In genomic region chr18:76963951-76964350, GRCh38 we compare ENCODE assay signal across 14 cellular contexts.
DNase-seq lines count a peak whose midpoint lies in the region; ATAC-seq and TF ChIP-seq lines count a peak whose summit lies in the region.
"Had no signal": no experiment of that assay in that cellular context is flagged by ENCODE, and none has a peak within 500 bp of the region (broad histone marks: within the 10 kb centered on the region; RNA-seq: fewer than 3 reads in every experiment).

No MANE protein-coding gene starts in this region.

- H3K36me3 ChIP-seq in CD8-positive, alpha-beta memory T cell (ENCODE audit: insufficient read depth, low read length) = peaks cover 8% of the 10 kb centered on the region
- peaks cover 20% of the 10 kb centered on the region for H3K36me3 ChIP-seq in upper lobe of right lung

- no peak for TF ChIP-seq CTCF in upper lobe of right lung (IDR thresholded peaks at IDR 0.05)

- H3K4me1 Mint-ChIP-seq in CD8-positive, alpha-beta memory T cell = peaks cover 34 to 37% (median 36%) of the 10 kb centered on the region in 3 donors
- H3K4me1 Mint-ChIP-seq in activated CD8-positive, alpha-beta T cell treated with anti-CD3 and anti-CD28 coated beads, Interleukin-2, amount 10 ng/mL, durations not matched to agents 7 days and 5 days (ENCODE audit: low read depth) = peaks cover 27% of the 10 kb centered on the region

- H3K4me3 Mint-ChIP-seq in CD8-positive, alpha-beta memory T cell = peak overlapping the region in 4 of 7 donors; percentile 0 to 49 (median 6)
- H3K4me3 Mint-ChIP-seq in activated CD8-positive, alpha-beta T cell treated with anti-CD3 and anti-CD28 coated beads, Interleukin-2, amount 10 ng/mL, durations not matched to agents 7 days and 5 days = no peak overlapping the region

- POLR2A ChIA-PET in CD8-positive, alpha-beta memory T cell (lab: Charles Lee) = no interaction called here
- POLR2A ChIA-PET in activated CD8-positive, alpha-beta T cell treated with anti-CD3 and anti-CD28 coated beads, Interleukin-2, amount 10 ng/mL, durations not matched to agents 7 days and 5 days (lab: Charles Lee) = no interaction called here

- H3K36me3 Mint-ChIP-seq in CD8-positive, alpha-beta memory T cell = peaks cover 32 to 62% (median 40%) of the 10 kb centered on the region in 3 donors
- peaks cover 57% of the 10 kb centered on the region for H3K36me3 Mint-ChIP-seq in activated CD8-positive, alpha-beta T cell treated with anti-CD3 and anti-CD28 coated beads, Interleukin-2, amount 10 ng/mL, durations not matched to agents 7 days and 5 days (ENCODE audit: low read depth)

- intact Hi-C loops in upper lobe of right lung (cut with DNase I) = no loop called here

- no peaks in the 10 kb centered on the region for H3K4me1 ChIP-seq in CD8-positive, alpha-beta memory T cell (ENCODE audit: insufficient read depth, low read length)
- no peaks in the 10 kb centered on the region for H3K4me1 ChIP-seq in upper lobe of right lung

- DNase-seq in CD8-positive, alpha-beta memory T cell = no peak
- DNase-seq in activated CD8-positive, alpha-beta T cell treated with anti-CD3 and anti-CD28 coated beads, Interleukin-2, amount 10 ng/mL, durations not matched to agents 7 days and 5 days = no peak
- no peak for DNase-seq in SW480 (ENCODE audit: low spot score)
- no peak for DNase-seq in NCI-H1105 (lab: John Stamatoyannopoulos, UW)
- DNase-seq in upper lobe of right lung = no peak
- DNase-seq: brain microvascular endothelial cell, hippocampal formation, NCI-H2171 treated with DMSO at 0.1 percent for 48 hours, T-helper 9 cell had no signal

- no peaks in the 10 kb centered on the region for H3K9me3 ChIP-seq in CD8-positive, alpha-beta memory T cell (ENCODE audit: low read length)
- no peaks in the 10 kb centered on the region for H3K9me3 ChIP-seq in upper lobe of right lung

- H3K27me3 ChIP-seq in CD8-positive, alpha-beta memory T cell (ENCODE audit: insufficient read depth, low read length, poor library complexity, severe bottlenecking) = no peaks in the 10 kb centered on the region
- no peaks in the 10 kb centered on the region for H3K27me3 ChIP-seq in upper lobe of right lung
- H3K27me3 ChIP-seq: brain microvascular endothelial cell had no signal

- H3K27me3 Mint-ChIP-seq in CD8-positive, alpha-beta memory T cell = no peaks in the 10 kb centered on the region
- H3K27me3 Mint-ChIP-seq in activated CD8-positive, alpha-beta T cell treated with anti-CD3 and anti-CD28 coated beads, Interleukin-2, amount 10 ng/mL, durations not matched to agents 7 days and 5 days (ENCODE audit: low read depth) = no peaks in the 10 kb centered on the region

- H3K27ac Mint-ChIP-seq in CD8-positive, alpha-beta memory T cell = peak overlapping the region; percentile 1 to 71 (median 28)
- peak overlapping the region; percentile 39 for H3K27ac Mint-ChIP-seq in activated CD8-positive, alpha-beta T cell treated with anti-CD3 and anti-CD28 coated beads, Interleukin-2, amount 10 ng/mL, durations not matched to agents 7 days and 5 days

- CTCF ChIA-PET in CD8-positive, alpha-beta memory T cell (lab: Charles Lee) = interaction anchor here (1.0 to 1.1 kb wide), 3 partner anchors 19 to 162 kb away, joined by 3 read pairs; no protein-coding TSS in a partner anchor
- CTCF ChIA-PET in activated CD8-positive, alpha-beta T cell treated with anti-CD3 and anti-CD28 coated beads, Interleukin-2, amount 10 ng/mL, durations not matched to agents 7 days and 5 days (lab: Charles Lee) = interaction anchor here (0.6 to 4.1 kb wide), 6 partner anchors 19 to 162 kb away, joined by 3 to 14 read pairs (median 6); no protein-coding TSS in a partner anchor

- peaks cover 0 to 8% (median 0%) of the 10 kb centered on the region in 5 donors for H3K9me3 Mint-ChIP-seq in CD8-positive, alpha-beta memory T cell
- H3K9me3 Mint-ChIP-seq in activated CD8-positive, alpha-beta T cell treated with anti-CD3 and anti-CD28 coated beads, Interleukin-2, amount 10 ng/mL, durations not matched to agents 7 days and 5 days (ENCODE audit: insufficient read depth) = no peaks in the 10 kb centered on the region

- H3K27ac ChIP-seq in CD8-positive, alpha-beta memory T cell (ENCODE audit: low read depth, low read length) = no peak overlapping the region
- no peak overlapping the region for H3K27ac ChIP-seq in upper lobe of right lung
- H3K27ac ChIP-seq: brain microvascular endothelial cell, PC-9 had no signal

- H3K4me3 ChIP-seq in CD8-positive, alpha-beta memory T cell (ENCODE audit: low read length) = no peak overlapping the region
- no peak overlapping the region for H3K4me3 ChIP-seq in upper lobe of right lung
- H3K4me3 ChIP-seq: lung, PC-9 had no signal

- peak; percentile 47 for ATAC-seq in GM19035 (IDR thresholded peaks at IDR 0.05; ENCODE audit: unreplicated experiment)
- peak; percentile 43 for ATAC-seq in HG02938 (IDR thresholded peaks at IDR 0.05; ENCODE audit: unreplicated experiment)
- ATAC-seq in activated CD8-positive, alpha-beta T cell treated with anti-CD3 and anti-CD28 coated beads, Interleukin-2, amount 10 ng/mL, durations not matched to agents 7 days and 5 days = no peak
- no peak for ATAC-seq in GM21528 (IDR thresholded peaks at IDR 0.05; ENCODE audit: low FRiP score, unreplicated experiment)
- ATAC-seq in upper lobe of right lung = no peak

Comparison
In these comparisons a context has a peak if more than half of its experiments do, and no peak if none do; other contexts are left out.
1. ATAC-seq: peak in GM19035 (single experiment) and HG02938 (single experiment); none in activated CD8-positive, alpha-beta T cell treated with anti-CD3 and anti-CD28 coated beads, Interleukin-2, amount 10 ng/mL, durations not matched to agents 7 days and 5 days (single experiment), GM21528 (single experiment) and upper lobe of right lung (single experiment).